Comparison of ENCODE assay signal across 14 cellular contexts in genomic region chr6:149852881-149853280, GRCh38. TPM values are rescaled to one million over a fixed set of nuclear protein-coding genes. Genes with fewer than 3 reads are reported as not detected.
A peak's percentile ranks its signal among the peaks of the same experiment; 100 is the strongest.
DNase-seq lines count a peak whose midpoint lies in the region; ATAC-seq and TF ChIP-seq lines count a peak whose summit lies in the region.
"Had no signal": no experiment of that assay in that cellular context is flagged by ENCODE, and none has a peak within 500 bp of the region (broad histone marks: within the 10 kb centered on the region; RNA-seq: fewer than 3 reads in every experiment).

No MANE protein-coding gene starts in this region.

- H3K27ac ChIP-seq in DOHH2 (ENCODE audit: low read depth, low read length) (no peak overlapping the region), Panc1 (ENCODE audit: low read length) (peak overlapping the region; percentile 91), epithelial cell of prostate (peak overlapping the region; percentile 99), gastrocnemius medialis (peak overlapping the region; percentile 47 to 75 (median 64)), Karpas-422 (ENCODE audit: low read length) (no peak overlapping the region)
- H3K27ac ChIP-seq: C4-2B had no signal

- no peaks in the 10 kb centered on the region for H3K36me3 ChIP-seq in DOHH2 (ENCODE audit: control insufficient read depth, low read length)
- H3K36me3 ChIP-seq in Panc1 (ENCODE audit: control insufficient read depth, insufficient read depth, low read length): peaks cover 7% of the 10 kb centered on the region
- H3K36me3 ChIP-seq in gastrocnemius medialis: no peaks in the 10 kb centered on the region
- no peaks in the 10 kb centered on the region for H3K36me3 ChIP-seq in Karpas-422 (ENCODE audit: insufficient read depth, low read length)

- H3K9ac ChIP-seq in Karpas-422 (ENCODE audit: low read length): no peak overlapping the region

- TF ChIP-seq CTCF in DOHH2 (IDR thresholded peaks at IDR 0.05; ENCODE audit: low read depth, low read length, poor library complexity, severe bottlenecking) (no peak), Panc1 (IDR thresholded peaks at IDR 0.05) (no peak), gastrocnemius medialis (IDR thresholded peaks at IDR 0.05 in 4 of 5, conservative IDR thresholded peaks at IDR 0.05 in 1 of 5) (no peak)

- H3K4me1 ChIP-seq in DOHH2 (ENCODE audit: control insufficient read depth, low read length) (peaks cover 17% of the 10 kb centered on the region), Panc1 (ENCODE audit: control insufficient read depth, insufficient read depth, low read length) (peaks cover 64% of the 10 kb centered on the region), gastrocnemius medialis (peaks cover 25 to 29% of the 10 kb centered on the region in 2 donors), Karpas-422 (ENCODE audit: low read length) (no peaks in the 10 kb centered on the region)

- H3K27me3 ChIP-seq in DOHH2 (ENCODE audit: control insufficient read depth, low read length): no peaks in the 10 kb centered on the region
- H3K27me3 ChIP-seq in Panc1 (ENCODE audit: control insufficient read depth, insufficient read depth, low read length): no peaks in the 10 kb centered on the region
- H3K27me3 ChIP-seq in gastrocnemius medialis: no peaks in the 10 kb centered on the region
- H3K27me3 ChIP-seq in Karpas-422 (ENCODE audit: low read length): no peaks in the 10 kb centered on the region
- H3K27me3 ChIP-seq: pancreas had no signal

- no peak for ATAC-seq in Panc1
- no peak for ATAC-seq in gastrocnemius medialis
- ATAC-seq: HepG2 had no signal

- H3F3A ChIP-seq in DOHH2 (ENCODE audit: control insufficient read depth, insufficient read depth): no peaks in the 10 kb centered on the region

- no TSS peak for BruUV-seq in Panc1 (replicated peaks; lab: Mats Ljungman, UMichigan)

- in situ Hi-C loops in Panc1 (cut with HindIII; ENCODE audit: low pct_unique_long_range_greater_than_20kb, low sequenced_read_pairs) (no loop called here), gastrocnemius medialis (cut with MboI; ENCODE audit: low sequenced_read_pairs in 4 of 4) (no loop called here)

- no peak for TF ChIP-seq POLR2A in gastrocnemius medialis (IDR thresholded peaks at IDR 0.05)

- DNase-seq in Panc1 (ENCODE audit: low read depth, low spot score) (no peak), epithelial cell of prostate (ENCODE audit: low read depth, low spot score) (no peak), gastrocnemius medialis (no peak), Karpas-422 (no peak), NCI-H526 treated with DMSO at 0.1 percent for 48 hours (lab: John Stamatoyannopoulos, UW) (no peak)
- DNase-seq in stimulated activated CD8-positive, alpha-beta memory T cell treated with anti-CD3 and anti-CD28 coated beads, Interleukin-4, amount 100 ng/mL, for 48 hours: no peak
- DNase-seq: activated CD4-positive, alpha-beta T cell treated with anti-CD3 and anti-CD28 coated beads, Interleukin-2, amount 50 U/mL, for 4 hours; GOT3; NCI-H146; NCI-H446; pancreas had no signal

- H3K4me2 ChIP-seq in DOHH2 (ENCODE audit: low read length) (peak overlapping the region; percentile 69), Karpas-422 (ENCODE audit: low read depth, low read length, poor library complexity, severe bottlenecking) (no peak overlapping the region)

- CTCF ChIA-PET in Panc1 (lab: Charles Lee): no interaction called here

- H3K9me3 ChIP-seq in DOHH2 (ENCODE audit: control insufficient read depth, insufficient read depth, low read length): no peaks in the 10 kb centered on the region
- no peaks in the 10 kb centered on the region for H3K9me3 ChIP-seq in Panc1 (ENCODE audit: control insufficient read depth, insufficient read depth, low read depth, low read length)
- no peaks in the 10 kb centered on the region for H3K9me3 ChIP-seq in gastrocnemius medialis
- H3K9me3 ChIP-seq in Karpas-422 (ENCODE audit: low read length): no peaks in the 10 kb centered on the region
- H3K9me3 ChIP-seq: pancreas had no signal

- H4K20me1 ChIP-seq in DOHH2 (ENCODE audit: control insufficient read depth, insufficient read depth, low read depth, low read length) (no peaks in the 10 kb centered on the region), Karpas-422 (ENCODE audit: insufficient read depth, low read depth, low read length) (no peaks in the 10 kb centered on the region)

- POLR2A ChIA-PET in Panc1 (lab: Charles Lee): no interaction called here

- H3K9me2 ChIP-seq in DOHH2 (replicated peaks; ENCODE audit: control insufficient read depth, low read length) (no peaks in the 10 kb centered on the region), Karpas-422 (replicated peaks; ENCODE audit: insufficient read depth, low read length) (no peaks in the 10 kb centered on the region)

- H3K79me2 ChIP-seq in DOHH2 (ENCODE audit: control insufficient read depth, low read length) (no peaks in the 10 kb centered on the region), Karpas-422 (ENCODE audit: low read length) (no peaks in the 10 kb centered on the region)

- intact Hi-C loops in Panc1 (cut with micrococcal nuclease; ENCODE audit: unreplicated experiment) (no loop called here), gastrocnemius medialis (cut with DNase I; ENCODE audit: low total_unique reads) (no loop called here)

- no peak overlapping the region for H2AFZ ChIP-seq in Karpas-422 (ENCODE audit: low read length)

- H3K4me3 ChIP-seq in DOHH2 (ENCODE audit: low read length): peak overlapping the region; percentile 61
- peak overlapping the region in 1 of 2 experiments; percentile 23; a peak in 1 of 4 replicates for H3K4me3 ChIP-seq in Panc1 (ENCODE audit: low read depth in 2 of 2, low read length in 2 of 2)
- H3K4me3 ChIP-seq in gastrocnemius medialis: no peak overlapping the region
- H3K4me3 ChIP-seq in Karpas-422 (ENCODE audit: low read length): no peak overlapping the region
- H3K4me3 ChIP-seq: pancreas had no signal

RNA-seq across cellular contexts. Expression of gene LRP11, which starts 11.3 kb away (rescaled TPM):
- 151 TPM for total RNA-seq in Panc1 (2021; ENCODE audit: unreplicated experiment)
- polyA plus RNA-seq in Panc1 (2012; ENCODE audit: insufficient read length): 102 TPM
- total RNA-seq in gastrocnemius medialis: 10 to 100 TPM in 1 of 4 donors, 1 to 10 TPM in 3; 5.5 to 19.8 (median 6.1) TPM
- 3.5 and 5.4 TPM in 2 replicates for total RNA-seq in Karpas-422 (2014; rRNA removed; shearing (Covaris generic); ENCODE audit: low replicate concordance)

RNA-seq across cellular contexts. Expression of gene RAET1E, which starts 45.0 kb away (rescaled TPM):
- total RNA-seq in Panc1 (2021; ENCODE audit: unreplicated experiment) (1.8 TPM), gastrocnemius medialis (1 to 10 TPM in 1 of 4 donors, not detected in 3; 3.9 TPM)
- polyA plus RNA-seq in Panc1 (2012; ENCODE audit: insufficient read length): 0.33 TPM
- not detected in 2 replicates for total RNA-seq in Karpas-422 (2014; rRNA removed; shearing (Covaris generic); ENCODE audit: low replicate concordance)
- total RNA-seq: HepG2 had no signal
- polyA plus RNA-seq: HepG2, pancreas had no signal

Comparison
In these comparisons a context has a peak if more than half of its experiments do, and no peak if none do; other contexts are left out.
1. H3K27ac ChIP-seq: peak in Panc1 (single experiment), epithelial cell of prostate (single experiment) and gastrocnemius medialis (4 of 4); none in DOHH2 (single experiment) and Karpas-422 (single experiment).